In the genomic region with DNA sequence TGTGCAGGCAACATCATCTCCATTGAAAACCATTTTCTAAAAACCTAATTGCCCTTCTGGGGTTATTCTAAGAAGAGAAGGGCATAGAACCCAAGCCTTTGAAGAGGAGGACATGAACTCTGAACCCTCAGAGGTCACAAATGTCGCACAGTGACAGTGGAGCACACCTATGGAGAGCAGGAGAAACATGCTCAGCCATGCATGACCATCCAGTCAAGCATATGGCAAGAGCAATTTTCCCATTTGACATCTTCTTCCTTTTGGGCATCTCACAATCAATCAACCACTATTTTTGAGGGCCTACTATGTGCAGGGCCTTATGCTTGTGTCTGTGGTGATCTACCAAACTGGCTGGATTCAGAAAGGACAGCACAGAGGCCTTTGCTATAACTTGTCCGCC, we compare ENCODE assay signal across 26 cellular contexts.
"Had no signal": no experiment of that assay in that cellular context is flagged by ENCODE, and none has a peak within 500 bp of the region (broad histone marks: within the 10 kb centered on the region; RNA-seq: fewer than 3 reads in every experiment).

No MANE protein-coding gene starts in this region.

- H2AFZ ChIP-seq: neural progenitor cell, parathyroid adenoma had no signal

- ATAC-seq: natural killer cell; psoas muscle; right cardiac atrium; right lobe of liver; stimulated activated effector memory CD8-positive, alpha-beta T cell treated with anti-CD3 and anti-CD28 coated beads, Interleukin-12 subunit alpha, Interleukin-12 subunit beta, amount 100 ng/mL, for 72 hours; stimulated activated naive B cell treated with anti-CD40 and anti-IgM and Interleukin-4, amounts not matched to agents 10 μg/mL and 1 μg/mL and 100 μg/mL, for 72 hours had no signal

- H3K4me3 ChIP-seq: neural progenitor cell, ovary, psoas muscle, right lobe of liver, sigmoid colon, stomach, thoracic aorta, thyroid gland, tibial nerve, upper lobe of left lung, vagina had no signal

- H3K4me2 ChIP-seq: neural progenitor cell had no signal

- H3K79me2 ChIP-seq: parathyroid adenoma had no signal

- DNase-seq: natural killer cell; occipital lobe; ovary; posterior cingulate gyrus; psoas muscle; right cardiac atrium; right lobe of liver; sigmoid colon; small intestine; stimulated activated CD4-positive, alpha-beta T cell treated with anti-CD3 and anti-CD28 coated beads, Interleukin-15, amount 100 ng/mL, for 24 hours; stimulated activated CD4-positive, alpha-beta T cell treated with anti-CD3 and anti-CD28 coated beads, Interleukin-2, amount 100 ng/mL, for 24 hours; stimulated activated CD4-positive, alpha-beta T cell treated with anti-CD3 and anti-CD28 coated beads, Interleukin-2, amount 100 ng/mL, for 48 hours; stimulated activated CD4-positive, alpha-beta T cell treated with anti-CD3 and anti-CD28 coated beads, Interleukin-4, amount 100 ng/mL, for 24 hours; stimulated activated naive B cell treated with anti-CD40 and anti-IgM and Interleukin-4, amounts not matched to agents 10 μg/mL and 1 μg/mL and 100 μg/mL, for 72 hours; stimulated activated naive CD4-positive, alpha-beta T cell treated with Interleukin-2 at 50 U/mL for 16 hours; stomach; thyroid gland; trophoblast cell; upper lobe of left lung had no signal

- H3K9me3 ChIP-seq: ovary, psoas muscle, right lobe of liver, sigmoid colon, stomach, thoracic aorta, thyroid gland, tibial nerve, upper lobe of left lung, vagina had no signal

- H3K27ac ChIP-seq: neural progenitor cell, ovary, parathyroid adenoma, psoas muscle, right lobe of liver, sigmoid colon, stomach, thoracic aorta, thyroid gland, tibial nerve, upper lobe of left lung, vagina had no signal

- H3K36me3 ChIP-seq: neural progenitor cell, ovary, right lobe of liver, sigmoid colon, stomach, thoracic aorta, thyroid gland, tibial nerve, upper lobe of left lung, vagina had no signal

- H3K9ac ChIP-seq: neural progenitor cell, parathyroid adenoma had no signal

- FAIRE-seq: small intestine, urothelium cell line had no signal

- H3K4me1 ChIP-seq: neural progenitor cell, parathyroid adenoma, psoas muscle, right lobe of liver, sigmoid colon, stomach, thyroid gland, tibial nerve, upper lobe of left lung, vagina had no signal

- H3K27me3 ChIP-seq: neural progenitor cell, ovary, right lobe of liver, sigmoid colon, stomach, thyroid gland, tibial nerve, upper lobe of left lung, vagina had no signal
